Comparison of ENCODE assay signal across 28 cellular contexts in genomic region chr5:149681922-149682321, GRCh38.
"Had no signal": no experiment of that assay in that cellular context is flagged by ENCODE, and none has a peak within 500 bp of the region (broad histone marks: within the 10 kb centered on the region; RNA-seq: fewer than 3 reads in every experiment).

No MANE protein-coding gene starts in this region.

- H3K4me3 ChIP-seq: ascending aorta, body of pancreas, MG63, Peyer's patch had no signal

- H3K27ac Mint-ChIP-seq: activated CD8-positive, alpha-beta T cell treated with anti-CD3 and anti-CD28 coated beads, Interleukin-2, amount 10 ng/mL, durations not matched to agents 7 days and 5 days; activated naive CD4-positive, alpha-beta T cell treated with anti-CD3 and anti-CD28 coated beads, Interleukin-2, amount 50 U/mL, for 24 hours; activated naive CD8-positive, alpha-beta T cell treated with anti-CD3 and anti-CD28 coated beads, Interleukin-2, amount 50 U/mL, for 24 hours; T-helper 17 cell; WTC11 had no signal

- H3K27ac ChIP-seq: ascending aorta, body of pancreas, Peyer's patch had no signal

- FAIRE-seq: bronchial epithelial cell had no signal

- H3K4me1 ChIP-seq: ascending aorta, body of pancreas had no signal

- H3K4me1 Mint-ChIP-seq: activated naive CD4-positive, alpha-beta T cell treated with anti-CD3 and anti-CD28 coated beads, Interleukin-2, amount 50 U/mL, for 24 hours; WTC11 had no signal

- H3K4me3 Mint-ChIP-seq: activated CD8-positive, alpha-beta T cell treated with anti-CD3 and anti-CD28 coated beads, Interleukin-2, amount 10 ng/mL, durations not matched to agents 7 days and 5 days; activated naive CD4-positive, alpha-beta T cell treated with anti-CD3 and anti-CD28 coated beads, Interleukin-2, amount 50 U/mL, for 24 hours; activated naive CD8-positive, alpha-beta T cell treated with anti-CD3 and anti-CD28 coated beads, Interleukin-2, amount 50 U/mL, for 24 hours; T-helper 17 cell; WTC11 had no signal

- H3K9me3 ChIP-seq: ascending aorta, body of pancreas, MG63, Peyer's patch had no signal

- DNase-seq: activated CD4-positive, alpha-beta T cell treated with anti-CD3 and anti-CD28 coated beads for 48 hours; activated CD4-positive, alpha-beta T cell treated with anti-CD3 and anti-CD28 coated beads, Interleukin-2, amount 50 U/mL, for 4 hours; activated CD4-positive, CD25-positive, alpha-beta regulatory T cell treated with anti-CD3 and anti-CD28 coated beads, Interleukin-2, amount 50 U/mL, for 72 hours; activated CD8-positive, alpha-beta memory T cell treated with anti-CD3 and anti-CD28 coated beads, Interleukin-2, amount 50 U/mL, for 48 hours; activated CD8-positive, alpha-beta T cell treated with anti-CD3 and anti-CD28 coated beads, Interleukin-2, amount 10 ng/mL, durations not matched to agents 7 days and 5 days; activated naive CD8-positive, alpha-beta T cell treated with anti-CD3 and anti-CD28 coated beads, Interleukin-2, amount 50 U/mL, for 24 hours; activated T-cell treated with anti-CD3 and anti-CD28 coated beads, Interleukin-2, amount 50 U/mL, for 1 hour; amniotic stem cell; body of pancreas; MG63; MV-4-11; NCI-H1092 treated with DMSO at 0.1 percent for 48 hours; NCI-H1417 treated with DMSO at 0.1 percent for 48 hours; NCI-H1694; NCI-H2029; NCI-H2107; NCI-H2171 treated with DMSO at 0.1 percent for 48 hours; NCI-H345; NCI-H510A; NCI-H69; Peyer's patch; SHP77 treated with DMSO at 0.1 percent for 48 hours; T-helper 17 cell; T-helper 9 cell had no signal

- H3K36me3 Mint-ChIP-seq: activated naive CD4-positive, alpha-beta T cell treated with anti-CD3 and anti-CD28 coated beads, Interleukin-2, amount 50 U/mL, for 24 hours; WTC11 had no signal

- H3K27me3 ChIP-seq: ascending aorta, body of pancreas, Peyer's patch had no signal

- H3K36me3 ChIP-seq: ascending aorta, MG63, Peyer's patch had no signal

- H3K9me3 Mint-ChIP-seq: activated naive CD4-positive, alpha-beta T cell treated with anti-CD3 and anti-CD28 coated beads, Interleukin-2, amount 50 U/mL, for 24 hours; activated naive CD8-positive, alpha-beta T cell treated with anti-CD3 and anti-CD28 coated beads, Interleukin-2, amount 50 U/mL, for 24 hours; WTC11 had no signal

- ATAC-seq: activated CD8-positive, alpha-beta T cell treated with anti-CD3 and anti-CD28 coated beads, Interleukin-2, amount 10 ng/mL, durations not matched to agents 7 days and 5 days; activated naive CD8-positive, alpha-beta T cell treated with anti-CD3 and anti-CD28 coated beads, Interleukin-2, amount 50 U/mL, for 24 hours; body of pancreas; T-helper 17 cell; WTC11 had no signal
